In genomic region chr19:37817180-37817911, GRCh38 we compare ENCODE assay signal across 8 cellular contexts. TPM values are rescaled to one million over a fixed set of nuclear protein-coding genes. Genes with fewer than 3 reads are reported as not detected.
DNase-seq lines count a peak whose midpoint lies in the region; ATAC-seq and TF ChIP-seq lines count a peak whose summit lies in the region.
"Had no signal": no experiment of that assay in that cellular context is flagged by ENCODE, and none has a peak within 500 bp of the region (broad histone marks: within the 10 kb centered on the region; RNA-seq: fewer than 3 reads in every experiment).

No MANE protein-coding gene starts in this region.

- WGBS in HUES64, result 93% methylated on average over 60 of the region's 60 CpGs

- H3K4me1 Mint-ChIP-seq in activated B cell treated with CpG ODN at 0.5 μM for 24 hours, result peaks cover 9% of the 10 kb centered on the region

- peak; percentile 47 for ATAC-seq in activated B cell treated with CpG ODN at 0.5 μM for 24 hours (ENCODE audit: low read depth)

- POLR2A ChIA-PET in activated B cell treated with CpG ODN at 0.5 μM for 24 hours (lab: Charles Lee), result no interaction called here

- H3K4me1 ChIP-seq in HUES64 (ENCODE audit: insufficient read depth, low read length), result no peaks in the 10 kb centered on the region
- H3K4me1 ChIP-seq: SJSA1 had no signal

- peaks cover 3% of the 10 kb centered on the region; the same call in 1 of the 2 replicates for H3K36me3 ChIP-seq in HUES64 (ENCODE audit: insufficient read depth, low read length)
- H3K36me3 ChIP-seq: SJSA1 had no signal

- CTCF ChIA-PET in activated B cell treated with CpG ODN at 0.5 μM for 24 hours (lab: Charles Lee), result no interaction called here

- peaks cover 21% of the 10 kb centered on the region for H3K9me3 Mint-ChIP-seq in activated B cell treated with CpG ODN at 0.5 μM for 24 hours

- H3K27me3 Mint-ChIP-seq in activated B cell treated with CpG ODN at 0.5 μM for 24 hours, result peaks cover 24% of the 10 kb centered on the region

- peaks cover 13% of the 10 kb centered on the region for H3K9me3 ChIP-seq in HUES64 (ENCODE audit: insufficient read depth, low read depth, low read length)

- TF ChIP-seq CTCF in activated B cell treated with CpG ODN at 0.5 μM for 24 hours (IDR thresholded peaks at IDR 0.05) (no peak), epithelial cell of proximal tubule (conservative IDR thresholded peaks at IDR 0.05; ENCODE audit: low read depth, low read length) (no peak)

- H3K27ac ChIP-seq in HUES64 (ENCODE audit: low read depth, low read length), result no peak overlapping the region
- H3K27ac ChIP-seq: SJSA1 had no signal

- H3K4me3 Mint-ChIP-seq in activated B cell treated with CpG ODN at 0.5 μM for 24 hours, result peak overlapping the region; percentile 73

- no peak overlapping the region for H3K27ac Mint-ChIP-seq in activated B cell treated with CpG ODN at 0.5 μM for 24 hours

- peaks cover 3% of the 10 kb centered on the region for H3K36me3 Mint-ChIP-seq in activated B cell treated with CpG ODN at 0.5 μM for 24 hours (ENCODE audit: low read depth)

- H3K27me3 ChIP-seq in HUES64 (ENCODE audit: insufficient read depth, low read length), result peaks cover 5% of the 10 kb centered on the region; the same call in 1 of the 2 replicates
- H3K27me3 ChIP-seq: SJSA1 had no signal

- DNase-seq in activated B cell treated with CpG ODN at 0.5 μM for 24 hours, result peak; percentile 31
- DNase-seq in epithelial cell of proximal tubule (ENCODE audit: low read depth), result no peak
- peak; percentile 11 for DNase-seq in middle frontal gyrus (ENCODE audit: extremely low spot score, low spot score)
- DNase-seq in stimulated activated CD8-positive, alpha-beta memory T cell treated with anti-CD3 and anti-CD28 coated beads, Interleukin-4, amount 100 ng/mL, for 48 hours, result peak; percentile 60
- no peak for DNase-seq in LoVo (ENCODE audit: low spot score)
- DNase-seq in NCI-H1048 (lab: John Stamatoyannopoulos, UW), result no peak

- H3K4me3 ChIP-seq in HUES64 (ENCODE audit: low read length) (peak overlapping the region; percentile 57), epithelial cell of proximal tubule (ENCODE audit: low read depth, low read length) (peak overlapping the region; percentile 56)
- H3K4me3 ChIP-seq: SJSA1 had no signal

- intact Hi-C loops in activated B cell treated with CpG ODN at 0.5 μM for 24 hours (cut with micrococcal nuclease), result no loop called here

- H3K9ac ChIP-seq in HUES64 (ENCODE audit: low read depth, low read length), result peak overlapping the region; percentile 56

RNA-seq across cellular contexts. Expression of gene ZNF573, which starts 38.0 kb away (rescaled TPM):
- 4.7 TPM for polyA plus RNA-seq in HUES64 (2013, experiment 1 of 2)
- polyA plus RNA-seq in HUES64 (2013, experiment 2 of 2), result 5.7 TPM
- total RNA-seq in activated B cell treated with CpG ODN at 0.5 μM for 24 hours, result 18.7 and 19.8 TPM in 2 replicates
- total RNA-seq in epithelial cell of proximal tubule, result 2.0 and 5.6 TPM in 2 replicates

Comparison
In these comparisons a context has a peak if more than half of its experiments do, and no peak if none do; other contexts are left out.
1. DNase-seq: peak in activated B cell treated with CpG ODN at 0.5 μM for 24 hours (single experiment), middle frontal gyrus (single experiment) and stimulated activated CD8-positive, alpha-beta memory T cell treated with anti-CD3 and anti-CD28 coated beads, Interleukin-4, amount 100 ng/mL, for 48 hours (single experiment); none in epithelial cell of proximal tubule (single experiment), LoVo (single experiment) and NCI-H1048 (single experiment).